ENCODE assay signal across 14 cellular contexts in the genomic region with DNA sequence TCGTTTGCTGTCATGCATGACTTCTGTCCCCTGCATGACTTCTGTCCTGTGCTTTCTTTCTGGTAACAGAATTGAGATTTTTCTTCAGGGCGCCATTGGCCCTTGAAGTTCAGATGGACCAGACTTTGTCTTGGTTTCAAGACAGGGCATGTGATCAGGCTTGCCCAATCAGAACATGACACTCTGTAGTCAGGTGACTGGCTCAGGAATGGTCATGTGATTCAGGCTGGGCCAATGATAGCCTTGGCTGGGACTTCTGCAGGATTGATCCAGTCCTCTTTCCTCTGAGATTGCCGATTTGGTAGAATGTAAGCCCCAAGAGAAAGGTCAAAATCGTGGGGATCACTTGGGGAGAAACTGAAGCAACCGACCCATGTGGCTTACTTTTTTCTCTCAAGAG.
"Had no signal": no experiment of that assay in that cellular context is flagged by ENCODE, and none has a peak within 500 bp of the region (broad histone marks: within the 10 kb centered on the region; RNA-seq: fewer than 3 reads in every experiment).

No MANE protein-coding gene starts in this region.

- H3K4me1 ChIP-seq: esophagus squamous epithelium, foreskin keratinocyte had no signal

- H3K36me3 ChIP-seq: cardiac muscle cell, esophagus squamous epithelium, heart right ventricle, left ventricle myocardium inferior, ovary had no signal

- H3K4me3 ChIP-seq: cardiac muscle cell, esophagus squamous epithelium, heart right ventricle, left ventricle myocardium inferior, ovary had no signal

- DNase-seq: activated CD4-positive, alpha-beta T cell treated with anti-CD3 and anti-CD28 coated beads, Interleukin-2, amount 50 U/mL, for 1 hour; activated naive CD4-positive, alpha-beta T cell treated with anti-CD3 and anti-CD28 coated beads, Interleukin-2, amount 10 ng/mL, durations not matched to agents 7 days and 5 days; activated T-cell treated with anti-CD3 and anti-CD28 coated beads for 4 hours; esophagus squamous epithelium; foreskin keratinocyte; heart right ventricle; kidney; left ventricle myocardium inferior; nephron progenitor cell; ovary; stimulated activated CD4-positive, alpha-beta T cell treated with anti-CD3 and anti-CD28 coated beads, Interleukin-2, amount 100 ng/mL, for 48 hours; stimulated activated CD8-positive, alpha-beta memory T cell treated with anti-CD3 and anti-CD28 coated beads, Interleukin-4, amount 100 ng/mL, for 48 hours; stimulated activated naive CD8-positive, alpha-beta T cell treated with anti-CD3 and anti-CD28 coated beads, Interleukin-15, Interleukin-2, amounts not matched to agents 100 U/mL and 50 U/mL, for 24 hours had no signal

- H3K27me3 ChIP-seq: cardiac muscle cell, ovary had no signal

- H3K9me3 ChIP-seq: esophagus squamous epithelium, heart right ventricle, ovary had no signal

- H3K27ac ChIP-seq: cardiac muscle cell, esophagus squamous epithelium, foreskin keratinocyte, heart right ventricle, left ventricle myocardium inferior, ovary had no signal

- ATAC-seq: foreskin keratinocyte; heart right ventricle; stimulated activated naive CD8-positive, alpha-beta T cell treated with anti-CD3 and anti-CD28 coated beads, Interleukin-15, Interleukin-2, amounts not matched to agents 100 U/mL and 50 U/mL, for 24 hours had no signal
